Comparison of ENCODE assay signal across 34 cellular contexts in the genomic region with DNA sequence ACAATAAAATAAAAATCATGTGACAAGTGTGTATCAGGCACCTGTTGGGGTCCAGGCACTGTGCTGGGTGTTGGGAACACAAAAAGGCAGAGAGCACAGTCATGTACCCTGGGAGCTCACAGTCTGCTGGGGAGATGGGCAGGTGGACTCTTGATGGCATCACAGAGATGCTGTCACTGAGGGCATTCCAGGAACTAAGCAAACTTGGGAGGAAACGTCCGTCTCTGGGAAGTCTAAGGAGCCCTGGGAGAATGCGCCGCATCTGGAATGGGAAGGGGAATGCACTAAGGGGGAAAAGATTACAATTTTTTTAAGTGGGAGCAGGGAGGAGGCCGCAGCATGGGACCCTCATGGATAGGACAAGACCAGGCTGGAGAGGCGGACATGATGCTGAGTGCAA.
"Had no signal": no experiment of that assay in that cellular context is flagged by ENCODE, and none has a peak within 500 bp of the region (broad histone marks: within the 10 kb centered on the region; RNA-seq: fewer than 3 reads in every experiment).

No MANE protein-coding gene starts in this region.

- DNase-seq: activated B cell treated with CpG ODN at 0.5 μM for 24 hours; activated CD4-positive, alpha-beta memory T cell treated with anti-CD3 and anti-CD28 coated beads for 36 hours; activated CD4-positive, alpha-beta T cell treated with anti-CD3 and anti-CD28 coated beads for 4 hours; activated CD4-positive, alpha-beta T cell treated with anti-CD3 and anti-CD28 coated beads, Interleukin-2, amount 10 ng/mL, durations not matched to agents 24 days and 14 days; activated CD4-positive, alpha-beta T cell treated with anti-CD3 and anti-CD28 coated beads, Interleukin-2, amount 50 U/mL, for 1 hour; activated CD4-positive, alpha-beta T cell treated with anti-CD3 and anti-CD28 coated beads, Interleukin-2, amount 50 U/mL, for 4 hours; activated CD4-positive, CD25-positive, alpha-beta regulatory T cell treated with anti-CD3 and anti-CD28 coated beads, Interleukin-2, amount 50 U/mL, for 72 hours; activated CD8-positive, alpha-beta memory T cell treated with anti-CD3 and anti-CD28 coated beads, Interleukin-2, amount 10 ng/mL, durations not matched to agents 7 days and 5 days; activated CD8-positive, alpha-beta T cell treated with anti-CD3 and anti-CD28 coated beads for 36 hours; activated gamma-delta T cell treated with Interleukin-2 at 50 U/mL for 16 hours; activated naive CD4-positive, alpha-beta T cell; activated naive CD4-positive, alpha-beta T cell treated with anti-CD3 and anti-CD28 coated beads for 36 hours; activated naive CD4-positive, alpha-beta T cell treated with anti-CD3 and anti-CD28 coated beads, Interleukin-2, amount 50 U/mL, for 16 hours; activated naive CD8-positive, alpha-beta T cell treated with anti-CD3 and anti-CD28 coated beads for 36 hours; activated T-cell treated with anti-CD3 and anti-CD28 coated beads for 4 hours; activated T-cell treated with anti-CD3 and anti-CD28 coated beads, Interleukin-2, amount 50 U/mL, for 1 hour; activated T-cell treated with anti-CD3 and anti-CD28 coated beads, Interleukin-2, amount 50 U/mL, for 4 hours; activated T-cell treated with anti-CD3 and anti-CD28 coated beads, Interleukin-2, amount 50 U/mL, for 72 hours; amniotic stem cell; aorta; body of pancreas; brain microvascular endothelial cell; caudate nucleus; SW 1271; T-helper 1 cell; T-helper 2 cell; T-helper 9 cell had no signal

- H3K9me3 ChIP-seq: adrenal gland, body of pancreas, breast epithelium had no signal

- FAIRE-seq: astrocyte, TTC549 had no signal

- ATAC-seq: activated CD8-positive, alpha-beta memory T cell treated with anti-CD3 and anti-CD28 coated beads, Interleukin-2, amount 10 ng/mL, durations not matched to agents 7 days and 5 days; activated CD8-positive, alpha-beta T cell treated with anti-CD3 and anti-CD28 coated beads for 36 hours; activated naive CD4-positive, alpha-beta T cell treated with anti-CD3 and anti-CD28 coated beads, Interleukin-2, amount 50 U/mL, for 72 hours; activated T-cell treated with anti-CD3 and anti-CD28 coated beads, Interleukin-2, amount 50 U/mL, for 4 hours; activated T-cell treated with anti-CD3 and anti-CD28 coated beads, Interleukin-2, amount 50 U/mL, for 72 hours; activated T-helper 17 cell treated with anti-CD3 and anti-CD28 coated beads, Interleukin-2, amount 50 U/mL, for 72 hours; body of pancreas had no signal

- H3K4me1 ChIP-seq: adrenal gland, body of pancreas, breast epithelium had no signal

- H3K27me3 ChIP-seq: adrenal gland, body of pancreas, brain microvascular endothelial cell, breast epithelium had no signal

- H3K36me3 ChIP-seq: adrenal gland, brain microvascular endothelial cell, breast epithelium had no signal

- H3K27ac ChIP-seq: adrenal gland, body of pancreas, brain microvascular endothelial cell, breast epithelium, VCaP had no signal

- H3K4me3 ChIP-seq: adrenal gland, body of pancreas, breast epithelium had no signal
